17 cellular contexts compared by ENCODE assay signal in the genomic region with DNA sequence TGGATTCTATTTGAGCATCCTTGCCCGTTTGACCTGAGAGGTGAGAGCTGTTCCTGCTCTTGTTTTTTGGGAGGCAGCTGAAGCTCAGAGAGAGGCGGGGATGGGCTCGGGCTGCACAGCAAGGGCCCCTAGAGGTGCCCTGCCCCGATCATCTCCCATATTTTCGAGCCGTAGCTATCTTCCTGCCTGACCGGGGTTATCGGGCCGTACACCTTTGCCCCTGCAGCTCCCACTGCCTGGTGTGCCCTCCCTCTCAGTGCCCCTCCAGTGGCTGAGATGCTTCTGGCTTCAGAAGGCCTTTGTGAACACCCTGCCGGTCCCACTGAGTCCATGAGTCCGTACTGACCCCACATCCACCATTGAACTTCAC. TPM values are rescaled to one million over a fixed set of nuclear protein-coding genes. Genes with fewer than 3 reads are reported as not detected.
DNase-seq lines count a peak whose midpoint lies in the region; ATAC-seq, FAIRE-seq and TF ChIP-seq lines count a peak whose summit lies in the region.
"Had no signal": no experiment of that assay in that cellular context is flagged by ENCODE, and none has a peak within 500 bp of the region (broad histone marks: within the 10 kb centered on the region; RNA-seq: fewer than 3 reads in every experiment).

No MANE protein-coding gene starts in this region.

- no peak overlapping the region for H3K9ac ChIP-seq in GM12878 (ENCODE audit: control insufficient read depth, insufficient read depth, low read length)
- H3K9ac ChIP-seq in HepG2 (ENCODE audit: insufficient read depth, low read depth, low read length), result no peak overlapping the region
- H3K9ac ChIP-seq: KMS-11 had no signal

- in situ Hi-C loops in GM12878 (cut with MboI) (no loop called here), HepG2 (cut with HindIII; ENCODE audit: extremely low pct_ligation_motif_present, low pct_unique_long_range_greater_than_20kb) (no loop called here)

- no peak overlapping the region for H2AFZ ChIP-seq in GM12878 (ENCODE audit: control insufficient read depth, low read depth, low read length)
- no peak overlapping the region for H2AFZ ChIP-seq in HepG2 (ENCODE audit: low read length)

- H3K9me3 Mint-ChIP-seq in stimulated activated memory B cell treated with anti-CD40 and anti-IgM and Interleukin-4, amounts not matched to agents 10 μg/mL and 1 μg/mL and 100 μg/mL, for 72 hours, result no peaks in the 10 kb centered on the region

- H3K27ac Mint-ChIP-seq in stimulated activated memory B cell treated with anti-CD40 and anti-IgM and Interleukin-4, amounts not matched to agents 10 μg/mL and 1 μg/mL and 100 μg/mL, for 72 hours, result peak overlapping the region; percentile 44

- no peak for ATAC-seq in activated CD4-positive, CD25-positive, alpha-beta regulatory T cell treated with anti-CD3 and anti-CD28 coated beads, Interleukin-2, amount 50 U/mL, for 24 hours
- ATAC-seq in GM12878, result no peak
- no peak for ATAC-seq in HepG2
- ATAC-seq in stimulated activated memory B cell treated with anti-CD40 and anti-IgM and Interleukin-4, amounts not matched to agents 10 μg/mL and 1 μg/mL and 100 μg/mL, for 72 hours, result no peak
- ATAC-seq in GM21526 (IDR thresholded peaks at IDR 0.05; ENCODE audit: low FRiP score, unreplicated experiment), result no peak

- SMC1A ChIA-PET in GM12878 (lab: Charles Lee; ENCODE audit: uncharacterized antibody, unreplicated experiment), result interaction anchor here (0.9 to 2.2 kb wide), 3 partner anchors 18 to 85 kb away, joined by 3 to 5 read pairs (median 3); no protein-coding TSS in a partner anchor

- peaks cover 99% of the 10 kb centered on the region for H3K79me2 ChIP-seq in GM12878 (ENCODE audit: control insufficient read depth, insufficient read depth, low read length)
- peaks cover 100% of the 10 kb centered on the region for H3K79me2 ChIP-seq in HepG2 (ENCODE audit: insufficient read depth, low read length)

- H3K4me3 Mint-ChIP-seq in stimulated activated memory B cell treated with anti-CD40 and anti-IgM and Interleukin-4, amounts not matched to agents 10 μg/mL and 1 μg/mL and 100 μg/mL, for 72 hours, result no peak overlapping the region

- TF ChIP-seq RAD21 in GM12878 (IDR thresholded peaks at IDR 0.05; ENCODE audit: insufficient read depth, low read depth, low read length), result no peak
- TF ChIP-seq RAD21 in HepG2 (CRISPR knock-in tag; IDR thresholded peaks at IDR 0.05), result no peak

- H3K36me3 ChIP-seq in GM12878 (ENCODE audit: control insufficient read depth in 2 of 2, insufficient read depth in 2 of 2, low read length in 1 of 2) (peaks cover 17 to 22% of the 10 kb centered on the region in 2 experiments; a peak in 3 of 4 replicates), HepG2 (replicated peaks in 1 of 2; ENCODE audit: control insufficient read depth in 1 of 2, insufficient read depth in 2 of 2, low read length in 2 of 2) (peaks cover 43 to 85% of the 10 kb centered on the region in 2 experiments)

- H3K27me3 ChIP-seq in GM12878 (replicated peaks in 1 of 2; ENCODE audit: control insufficient read depth in 2 of 2, insufficient read depth in 2 of 2, low read length in 1 of 2) (no peaks in the 10 kb centered on the region), HepG2 (ENCODE audit: control insufficient read depth in 1 of 2, insufficient read depth in 2 of 2, low read length in 2 of 2) (no peaks in the 10 kb centered on the region)

- POLR2A ChIA-PET in GM12878 (lab: Charles Lee), result interaction anchor here (0.6 to 2.4 kb wide), 3 partner anchors 10 to 29 kb away, joined by 3 to 8 read pairs (median 5); no protein-coding TSS in a partner anchor
- POLR2A ChIA-PET in HepG2 (lab: Yijun Ruan, JAX), result interaction anchor here (1.7 kb wide), 1 partner anchor 21 kb away, joined by 4 read pairs; no protein-coding TSS in a partner anchor

- no peak for TF ChIP-seq EP300 in GM12878 (IDR thresholded peaks at IDR 0.05; ENCODE audit: borderline replicate concordance in 1 of 2, control insufficient read depth in 1 of 2, low read depth in 2 of 2, low read length in 2 of 2)
- no peak for TF ChIP-seq EP300 in HepG2 (IDR thresholded peaks at IDR 0.05; ENCODE audit: low read depth in 2 of 2, low read length in 2 of 2)
- no peak for TF ChIP-seq EP300 in HepG2 (CRISPR knock-in tag; IDR thresholded peaks at IDR 0.05; ENCODE audit: borderline replicate concordance)

- H3K27me3 Mint-ChIP-seq in stimulated activated memory B cell treated with anti-CD40 and anti-IgM and Interleukin-4, amounts not matched to agents 10 μg/mL and 1 μg/mL and 100 μg/mL, for 72 hours, result no peaks in the 10 kb centered on the region

- CTCF ChIA-PET in GM12878 (lab: Yijun Ruan, JAX), result interaction anchor here (1.3 kb wide), 1 partner anchor 75 kb away, joined by 3 read pairs; no protein-coding TSS in a partner anchor
- CTCF ChIA-PET in HepG2 (lab: Yijun Ruan, JAX; ENCODE audit: low intra/inter-chr PET ratio, low total read pairs), result no interaction called here

- TF ChIP-seq CTCF in GM12878 (IDR thresholded peaks at IDR 0.05 in 2 of 3, conservative IDR thresholded peaks at IDR 0.05 in 1 of 3; ENCODE audit: control insufficient read depth in 2 of 3, extremely low read depth in 1 of 3, insufficient read depth in 1 of 3, low read depth in 3 of 3, low read length in 3 of 3), result no peak
- TF ChIP-seq CTCF in HepG2 (CRISPR knock-in tag; IDR thresholded peaks at IDR 0.05), result no peak

- peak; percentile 23 for DNase-seq in activated CD4-positive, CD25-positive, alpha-beta regulatory T cell treated with anti-CD3 and anti-CD28 coated beads, Interleukin-2, amount 50 U/mL, for 72 hours
- DNase-seq in GM12878 (ENCODE audit: low read depth, low spot score), result no peak
- DNase-seq in HepG2 (ENCODE audit: low spot score), result no peak
- no peak for DNase-seq in H54 (ENCODE audit: insufficient read length, low spot score)
- no peak for DNase-seq in NCI-H187 (lab: John Stamatoyannopoulos, UW)
- DNase-seq: C1 segment of cervical spinal cord, GF-D8, GOT3, NCI-H1048, NCI-H1436 treated with DMSO at 0.1 percent for 48 hours, NCI-H2081, NCI-H510A, SHP77 treated with DMSO at 0.1 percent for 48 hours had no signal

- H3K4me2 ChIP-seq in GM12878 (ENCODE audit: control insufficient read depth, insufficient read depth) (peak overlapping the region; percentile 23; the same call in 1 of the 2 replicates), HepG2 (ENCODE audit: low read depth, low read length) (no peak overlapping the region)
- H3K4me2 ChIP-seq: KMS-11 had no signal

- WGBS in GM12878 (ENCODE audit: insufficient coverage, insufficient replicate concordance, low lambda C conversion rate, missing lambda C conversion rate), result 84% methylated on average over 11 of the region's 11 CpGs
- WGBS in HepG2 (ENCODE audit: low lambda C conversion rate), result 90% methylated on average over 11 of the region's 11 CpGs

- no peaks in the 10 kb centered on the region; the same call in 2 of the 3 replicates for H3K9me3 ChIP-seq in GM12878 (replicated peaks; ENCODE audit: control insufficient read depth, insufficient read depth, low read length)
- no peaks in the 10 kb centered on the region for H3K9me3 ChIP-seq in HepG2 (ENCODE audit: low read length)

- no peaks in the 10 kb centered on the region; the same call in 1 of the 2 replicates for H4K20me1 ChIP-seq in GM12878 (ENCODE audit: control insufficient read depth, insufficient read depth)
- peaks cover 100% of the 10 kb centered on the region for H4K20me1 ChIP-seq in HepG2 (ENCODE audit: insufficient read depth, low read length)

- peaks cover 64% of the 10 kb centered on the region for H3K36me3 Mint-ChIP-seq in stimulated activated memory B cell treated with anti-CD40 and anti-IgM and Interleukin-4, amounts not matched to agents 10 μg/mL and 1 μg/mL and 100 μg/mL, for 72 hours

- FAIRE-seq in GM12878 (lab: Jason Lieb, UNC) (no peak), HepG2 (lab: Jason Lieb, UNC) (no peak), H54 (lab: Jason Lieb, UNC) (no peak)

- TF ChIP-seq POLR2A in GM12878 (IDR thresholded peaks at IDR 0.05; ENCODE audit: low read depth, low read length) (no peak), HepG2 (IDR thresholded peaks at IDR 0.05; ENCODE audit: insufficient read depth in 1 of 2, low read depth in 2 of 2, low read length in 2 of 2) (no peak), H54 (IDR thresholded peaks at IDR 0.05; ENCODE audit: low read depth, low read length) (no peak)

- H3K4me1 Mint-ChIP-seq in stimulated activated memory B cell treated with anti-CD40 and anti-IgM and Interleukin-4, amounts not matched to agents 10 μg/mL and 1 μg/mL and 100 μg/mL, for 72 hours, result peaks cover 84% of the 10 kb centered on the region

- H3K4me1 ChIP-seq in GM12878 (ENCODE audit: control insufficient read depth, insufficient read depth, low read length) (peaks cover 18% of the 10 kb centered on the region), HepG2 (ENCODE audit: insufficient read depth, low read length) (peaks cover 58% of the 10 kb centered on the region)

- RAD21 ChIA-PET in GM12878 (lab: Charles Lee; ENCODE audit: unreplicated experiment), result interaction anchor here (1.6 to 1.7 kb wide), 2 partner anchors 18 to 29 kb away, joined by 4 read pairs; no protein-coding TSS in a partner anchor

- BruUV-seq in GM12878 (replicated peaks; lab: Mats Ljungman, UMichigan), result no TSS peak
- no TSS peak for BruUV-seq in HepG2 (replicated peaks; lab: Mats Ljungman, UMichigan)

- H3K4me3 ChIP-seq in GM12878, result 0 out of 2 replicates have a peak overlapping the region, but pooled peaks have one; percentile 14
- H3K4me3 ChIP-seq in HepG2 (replicated peaks in 1 of 3; ENCODE audit: insufficient read depth in 1 of 3, low read depth in 2 of 3, low read length in 3 of 3), result no peak overlapping the region

- intact Hi-C loops in GM12878 (cut with micrococcal nuclease; ENCODE audit: unreplicated experiment), result no loop called here
- intact Hi-C loops in HepG2 (cut with micrococcal nuclease; ENCODE audit: unreplicated experiment), result no loop called here

- H3K27ac ChIP-seq in GM12878 (ENCODE audit: control insufficient read depth, insufficient read depth) (no peak overlapping the region), HepG2 (ENCODE audit: extremely low read length, insufficient read depth, low read length) (no peak overlapping the region)
- H3K27ac ChIP-seq: KMS-11 had no signal

RNA-seq across cellular contexts. Expression of a gene that starts 6.7 kb away (rescaled TPM):
- total RNA-seq in GM12878 (2013; cell fraction: nucleolus; rRNA removed), result 118 and 148 TPM in 2 replicates
- 22.1 and 27.4 TPM in 2 replicates for total RNA-seq in GM12878 (2014; rRNA removed)
- 19.3 and 20.0 TPM in 2 replicates for total RNA-seq in GM12878 (2014; rRNA removed; fragmentation: Illumina TruSeq; extraction: Trizol)
- 63.5 and 71.3 TPM in 2 replicates for total RNA-seq in GM12878 (2021)
- polyA plus RNA-seq in GM12878 (2011; ENCODE audit: low read depth), result 15.0 TPM
- 18.4 and 32.0 TPM in 2 replicates for polyA plus RNA-seq in GM12878 (2011; rRNA removed)
- 41.3 and 47.7 TPM in 2 replicates for polyA plus RNA-seq in GM12878 (2011; cell fraction: cytosol; rRNA removed)
- 185 and 196 TPM in 2 replicates for polyA plus RNA-seq in GM12878 (2011; cell fraction: nucleus; rRNA removed)
- 25.3 and 26.0 TPM in 2 replicates for polyA plus RNA-seq in GM12878 (2012)
- 20.3 and 33.1 TPM in 2 replicates for polyA plus RNA-seq in GM12878 (2014; fragmentation: Illumina TruSeq; extraction: Trizol)
- under 1 TPM; 0.60 to 0.85 TPM for polyA plus RNA-seq in GM12878 (2014; fragmentation: Nextera tagmentation; extraction: Ambion mirVana)
- polyA plus RNA-seq in GM12878 (2014; rRNA removed), result 47.1 and 61.4 TPM in 2 replicates
- polyA plus RNA-seq in GM12878 (2016; fragmentation: Nextera tagmentation; extraction: Ambion mirVana), result 10 to 100 TPM; 26.9 TPM
- polyA minus RNA-seq in GM12878 (2011; rRNA and poly(A)+ RNA removed), result 41.8 and 64.6 TPM in 2 replicates
- 22.9 and 30.8 TPM in 2 replicates for polyA minus RNA-seq in GM12878 (2011; cell fraction: cytosol; rRNA and poly(A)+ RNA removed)
- polyA minus RNA-seq in GM12878 (2011; cell fraction: nucleus; rRNA and poly(A)+ RNA removed), result 42.9 and 73.0 TPM in 2 replicates
- total RNA-seq in HepG2 (2016; rRNA removed; fragmentation: Illumina TruSeq; extraction: Trizol), result 54.7 and 59.7 TPM in 2 replicates
- total RNA-seq in HepG2 (2016; cell fraction: cytosol; rRNA removed; fragmentation: Illumina TruSeq; extraction: Trizol; ENCODE audit: low read depth), result 18.4 and 21.0 TPM in 2 replicates
- total RNA-seq in HepG2 (2016; cell fraction: insoluble cytoplasmic fraction; rRNA removed; fragmentation: Illumina TruSeq; extraction: Trizol), result 48.2 and 56.8 TPM in 2 replicates
- 25.3 and 30.3 TPM in 2 replicates for total RNA-seq in HepG2 (2016; cell fraction: membrane; rRNA removed; fragmentation: Illumina TruSeq; extraction: Trizol)
- 60.1 and 65.6 TPM in 2 replicates for total RNA-seq in HepG2 (2016; cell fraction: nucleus; rRNA removed; fragmentation: Illumina TruSeq; extraction: Trizol)
- polyA plus RNA-seq in HepG2 (2011; rRNA removed), result 192 and 229 TPM in 2 replicates
- 97.4 and 112 TPM in 2 replicates for polyA plus RNA-seq in HepG2 (2011; cell fraction: cytosol; rRNA removed)
- 448 and 459 TPM in 2 replicates for polyA plus RNA-seq in HepG2 (2011; cell fraction: nucleus; rRNA removed)
- polyA plus RNA-seq in HepG2 (2012), result 148 and 158 TPM in 2 replicates
- 3.4 and 4.0 TPM in 2 replicates for polyA plus RNA-seq in HepG2 (2016; cell fraction: cytosol; fragmentation: Illumina TruSeq; extraction: Trizol; ENCODE audit: low read depth)
- polyA plus RNA-seq in HepG2 (2016; cell fraction: insoluble cytoplasmic fraction; fragmentation: Illumina TruSeq; extraction: Trizol; ENCODE audit: low read depth), result 43.5 and 52.9 TPM in 2 replicates
- polyA plus RNA-seq in HepG2 (2016; cell fraction: membrane; fragmentation: Illumina TruSeq; extraction: Trizol; ENCODE audit: low read depth), result 13.5 and 16.0 TPM in 2 replicates
- polyA plus RNA-seq in HepG2 (2016; cell fraction: nucleus; fragmentation: Illumina TruSeq; extraction: Trizol; ENCODE audit: insufficient read depth, low read depth), result 92.1 and 101 TPM in 2 replicates
- polyA minus RNA-seq in HepG2 (2011; rRNA and poly(A)+ RNA removed; ENCODE audit: low replicate concordance), result 0.87 and 280 TPM in 2 replicates
- 92.5 and 127 TPM in 2 replicates for polyA minus RNA-seq in HepG2 (2011; cell fraction: cytosol; rRNA and poly(A)+ RNA removed)
- 209 and 267 TPM in 2 replicates for polyA minus RNA-seq in HepG2 (2011; cell fraction: nucleus; rRNA and poly(A)+ RNA removed)
